ENCODE assay signal across 9 cellular contexts in genomic region chr3:33441322-33441976, GRCh38. TPM values are rescaled to one million over a fixed set of nuclear protein-coding genes. Genes with fewer than 3 reads are reported as not detected.
DNase-seq lines count a peak whose midpoint lies in the region; ATAC-seq and TF ChIP-seq lines count a peak whose summit lies in the region.
"Had no signal": no experiment of that assay in that cellular context is flagged by ENCODE, and none has a peak within 500 bp of the region (broad histone marks: within the 10 kb centered on the region; RNA-seq: fewer than 3 reads in every experiment).

No MANE protein-coding gene starts in this region.

- no peak for ATAC-seq in HG03139 (IDR thresholded peaks at IDR 0.05; ENCODE audit: unreplicated experiment)

- H3F3A ChIP-seq in PC-9 (ENCODE audit: insufficient read depth, low read depth) (peaks cover 23% of the 10 kb centered on the region; the same call in 1 of the 2 replicates), neural cell (ENCODE audit: insufficient read depth, low read length, poor library complexity, severe bottlenecking) (peaks cover 9% of the 10 kb centered on the region)

- H3K36me3 ChIP-seq in PC-9 (ENCODE audit: low read depth) (no peaks in the 10 kb centered on the region), neural cell (ENCODE audit: insufficient read depth, low read length) (no peaks in the 10 kb centered on the region)

- peaks cover 12% of the 10 kb centered on the region; the same call in 1 of the 2 replicates for H4K20me1 ChIP-seq in PC-9 (ENCODE audit: insufficient read depth)
- peaks cover 8% of the 10 kb centered on the region for H4K20me1 ChIP-seq in neural cell (ENCODE audit: insufficient read depth)

- H3K4me1 ChIP-seq in PC-9 (replicated peaks; ENCODE audit: insufficient read depth) = peaks cover 17% of the 10 kb centered on the region

- H3K9me2 ChIP-seq in PC-9 (ENCODE audit: insufficient read depth) (no peaks in the 10 kb centered on the region), neural cell (ENCODE audit: insufficient read depth, low read length) (no peaks in the 10 kb centered on the region)

- no peak for TF ChIP-seq CTCF in C4-2B (conservative IDR thresholded peaks at IDR 0.05)
- TF ChIP-seq CTCF in PC-9 (conservative IDR thresholded peaks at IDR 0.05) = no peak
- no peak for TF ChIP-seq CTCF in epithelial cell of proximal tubule (conservative IDR thresholded peaks at IDR 0.05; ENCODE audit: low read depth, low read length)
- no peak for TF ChIP-seq CTCF in neural cell (IDR thresholded peaks at IDR 0.05; ENCODE audit: poor library complexity, severe bottlenecking)

- CTCF ChIA-PET in PC-9 (lab: Charles Lee) = interaction anchor here (0.6 to 1.4 kb wide), 2 partner anchors 346 to 1528 kb away, joined by 4 to 5 read pairs; no protein-coding TSS in a partner anchor

- H3K27me3 ChIP-seq in PC-9 (ENCODE audit: insufficient read depth, low read depth) = no peaks in the 10 kb centered on the region
- H3K27me3 ChIP-seq in neural cell (ENCODE audit: insufficient read depth, low read depth, low read length) = no peaks in the 10 kb centered on the region

- peak overlapping the region; percentile 77 for H3K4me2 ChIP-seq in PC-9
- peak overlapping the region; percentile 78 for H3K4me2 ChIP-seq in neural cell (ENCODE audit: low read length)

- H3K4me3 ChIP-seq in PC-9 = peak overlapping the region; percentile 71
- H3K4me3 ChIP-seq in epithelial cell of proximal tubule (ENCODE audit: low read depth, low read length) = peak overlapping the region; percentile 63
- H3K4me3 ChIP-seq in neural cell (ENCODE audit: low read length) = peak overlapping the region; percentile 78

- intact Hi-C loops in PC-9 (cut with micrococcal nuclease; ENCODE audit: unreplicated experiment) = loop anchor here (2.0 to 10.0 kb wide), 4 partner anchors 137 to 356 kb away; partner anchors contain the start of genes CLASP2, CRTAP and PDCD6IP

- no peak for TF ChIP-seq EP300 in neural cell (conservative IDR thresholded peaks at IDR 0.05; ENCODE audit: poor library complexity, severe bottlenecking)

- BruUV-seq in PC-9 (replicated peaks; lab: Mats Ljungman, UMichigan) = TSS peak; percentile 98

- H2AFZ ChIP-seq in PC-9 (peak overlapping the region; percentile 88), neural cell (ENCODE audit: low read depth, low read length) (peak overlapping the region; percentile 83)

- H3K27ac ChIP-seq in C4-2B = peak overlapping the region; percentile 94
- H3K27ac ChIP-seq in PC-9 = peak overlapping the region; percentile 88
- H3K27ac ChIP-seq in neural cell (ENCODE audit: low read length) = peak overlapping the region; percentile 92

- no peak for TF ChIP-seq RAD21 in neural cell (conservative IDR thresholded peaks at IDR 0.05)

- peaks cover 33% of the 10 kb centered on the region for H3K79me2 ChIP-seq in PC-9 (ENCODE audit: low read depth)
- peaks cover 30% of the 10 kb centered on the region for H3K79me2 ChIP-seq in neural cell (replicated peaks; ENCODE audit: insufficient read depth, low read length)

- POLR2A ChIA-PET in PC-9 (lab: Charles Lee; ENCODE audit: unreplicated experiment) = interaction anchor here (0.6 to 0.7 kb wide), 2 partner anchors 8 to 170 kb away, joined by 4 to 6 read pairs; no protein-coding TSS in a partner anchor

- DNase-seq in PC-9 (peak in 1 of 2 experiments; percentile 64), epithelial cell of proximal tubule (ENCODE audit: low read depth) (no peak), NCI-H1694 treated with DMSO at 0.1 percent for 48 hours (lab: John Stamatoyannopoulos, UW) (no peak), NCI-H69 (lab: John Stamatoyannopoulos, UW) (no peak), pons (ENCODE audit: low spot score) (no peak)
- DNase-seq: activated CD8-positive, alpha-beta memory T cell treated with anti-CD3 and anti-CD28 coated beads, Interleukin-2, amount 50 U/mL, for 48 hours had no signal

- H3K9me3 ChIP-seq in PC-9 (ENCODE audit: insufficient read depth, low read depth) = no peaks in the 10 kb centered on the region
- H3K9me3 ChIP-seq in neural cell (ENCODE audit: low read length) = no peaks in the 10 kb centered on the region

- peak overlapping the region; percentile 84 for H3K9ac ChIP-seq in neural cell (ENCODE audit: low read length)

TF ChIP-seq in neural cell, 6 proteins besides CTCF, POLR2A, EP300 and RAD21:
- no peak for TF ChIP-seq SMC3 (conservative IDR thresholded peaks at IDR 0.05; ENCODE audit: poor library complexity)
- TF ChIP-seq REST (IDR thresholded peaks at IDR 0.05; ENCODE audit: borderline replicate concordance) = no peak
TF ChIP-seq in neural cell: peak in this region for 0.

RNA-seq across cellular contexts. Expression of gene UBP1, which starts 1.2 kb away (rescaled TPM):
- total RNA-seq in PC-9 (2021) = 47.9 and 50.4 TPM in 2 replicates
- 38.3 and 42.9 TPM in 2 replicates for total RNA-seq in epithelial cell of proximal tubule
- polyA plus RNA-seq in neural cell = 59.6 and 74.2 TPM in 2 replicates
- 85.0 and 97.4 TPM in 2 replicates for polyA minus RNA-seq in neural cell
